Comparison of ENCODE assay signal across 16 cellular contexts in the genomic region with DNA sequence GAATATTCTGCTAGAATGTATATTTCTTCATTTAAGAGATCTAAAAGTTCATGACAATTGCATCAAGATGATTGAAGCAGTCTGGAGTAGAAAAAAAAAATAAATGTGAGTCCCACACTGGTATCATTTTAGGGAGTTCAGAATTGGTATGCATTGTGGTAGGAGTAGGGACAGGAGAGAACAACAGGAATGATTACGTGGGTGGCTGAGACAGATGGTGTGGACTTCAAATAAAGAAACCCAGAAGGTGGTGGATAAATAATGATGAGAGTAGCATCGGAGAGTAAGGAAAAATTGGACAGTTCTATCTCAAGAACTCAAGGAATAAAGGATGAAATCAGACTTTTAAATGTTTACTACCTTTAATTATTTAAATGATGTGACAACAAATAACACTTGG.
A peak's percentile ranks its signal among the peaks of the same experiment; 100 is the strongest.
DNase-seq lines count a peak whose midpoint lies in the region; ATAC-seq lines count a peak whose summit lies in the region.
"Had no signal": no experiment of that assay in that cellular context is flagged by ENCODE, and none has a peak within 500 bp of the region (broad histone marks: within the 10 kb centered on the region; RNA-seq: fewer than 3 reads in every experiment).

No MANE protein-coding gene starts in this region.

- DNase-seq in Ammon's horn (ENCODE audit: low spot score), result peak; percentile 36
- DNase-seq in DMS 273 (lab: John Stamatoyannopoulos, UW; ENCODE audit: unreplicated experiment), result peak; percentile 51
- peak; percentile 16 for DNase-seq in NCI-H69 (lab: John Stamatoyannopoulos, UW)
- DNase-seq in inferior parietal cortex (ENCODE audit: extremely low spot score), result peak; percentile 48
- no peak for DNase-seq in putamen (ENCODE audit: low spot score)
- DNase-seq in ecto neural progenitor cell (ENCODE audit: low spot score), result no peak
- DNase-seq: Caco-2; CD4-positive, CD25-positive, alpha-beta regulatory T cell; CD8-positive, alpha-beta T cell; DMS53; DMS79 treated with DMSO at 0.1 percent for 48 hours; H9; HFFc6 had no signal

- no peak for ATAC-seq in GM19035 (IDR thresholded peaks at IDR 0.05; ENCODE audit: unreplicated experiment)
- no peak for ATAC-seq in GM18511 (IDR thresholded peaks at IDR 0.05; ENCODE audit: unreplicated experiment)
- ATAC-seq: CD8-positive, alpha-beta T cell; GM23338 had no signal

Comparison
In these comparisons a context has a peak if more than half of its experiments do, and no peak if none do; other contexts are left out.
1. DNase-seq: peak in Ammon's horn (single experiment), DMS 273 (single experiment), NCI-H69 (single experiment) and inferior parietal cortex (single experiment); none in putamen (single experiment) and ecto neural progenitor cell (single experiment).